Comparison of ENCODE assay signal across 21 cellular contexts in genomic region chr7:107961399-107961798, GRCh38. TPM values are rescaled to one million over a fixed set of nuclear protein-coding genes. Genes with fewer than 3 reads are reported as not detected.
A peak's percentile ranks its signal among the peaks of the same experiment; 100 is the strongest.
DNase-seq lines count a peak whose midpoint lies in the region; ATAC-seq and TF ChIP-seq lines count a peak whose summit lies in the region.
"Had no signal": no experiment of that assay in that cellular context is flagged by ENCODE, and none has a peak within 500 bp of the region (broad histone marks: within the 10 kb centered on the region; RNA-seq: fewer than 3 reads in every experiment).

No MANE protein-coding gene starts in this region.

- H3K27me3 ChIP-seq in adipocyte (replicated peaks; ENCODE audit: control insufficient read depth, insufficient read depth, low read length) (no peaks in the 10 kb centered on the region), gastrocnemius medialis (peaks cover 6 to 7% (median 7%) of the 10 kb centered on the region in 3 donors), WERI-Rb-1 (ENCODE audit: insufficient read depth, low read depth, severe bottlenecking) (no peaks in the 10 kb centered on the region)
- H3K27me3 ChIP-seq: neural progenitor cell, SJCRH30 had no signal

- DNase-seq in DMS 273 (lab: John Stamatoyannopoulos, UW; ENCODE audit: unreplicated experiment) (peak; percentile 45), DMS 273 treated with DMSO at 0.1 percent for 48 hours (lab: John Stamatoyannopoulos, UW) (no peak), adipocyte (ENCODE audit: low read depth) (no peak), left cardiac atrium (peak; percentile 55), gastrocnemius medialis (peak; percentile 33 to 61), dedifferentiated amniotic fluid mesenchymal stem cell (ENCODE audit: extremely low spot score) (no peak), WERI-Rb-1 (no peak)
- DNase-seq: activated CD4-positive, alpha-beta memory T cell treated with anti-CD3 and anti-CD28 coated beads, Interleukin-2, amount 10 ng/mL, durations not matched to agents 7 days and 5 days; CD4-positive, alpha-beta memory T cell; GDM1; GOT3; IMR-90; left colon; NCI-H1417; NCI-H82; SJCRH30; stimulated activated naive CD8-positive, alpha-beta T cell treated with anti-CD3 and anti-CD28 coated beads, Interleukin-15, amount 100 ng/mL, for 72 hours had no signal

- peaks cover 52% of the 10 kb centered on the region for H3K4me1 ChIP-seq in adipocyte (ENCODE audit: control insufficient read depth, insufficient read depth, low read length)
- peaks cover 4 to 6% of the 10 kb centered on the region in 2 donors for H3K4me1 ChIP-seq in gastrocnemius medialis
- H3K4me1 ChIP-seq: neural progenitor cell had no signal

- H3K4me3 ChIP-seq in adipocyte (ENCODE audit: low read length) = no peak overlapping the region
- no peak overlapping the region for H3K4me3 ChIP-seq in gastrocnemius medialis
- H3K4me3 ChIP-seq in WERI-Rb-1 (ENCODE audit: low read depth, low read length) = no peak overlapping the region
- H3K4me3 ChIP-seq: neural progenitor cell, SJCRH30, smooth muscle cell had no signal

- ATAC-seq in left cardiac atrium (peak; percentile 23), gastrocnemius medialis (peak; percentile 62 to 63), HG03457 (IDR thresholded peaks at IDR 0.05; ENCODE audit: unreplicated experiment) (no peak)
- ATAC-seq: left colon; stimulated activated naive CD8-positive, alpha-beta T cell treated with anti-CD3 and anti-CD28 coated beads, Interleukin-15, amount 100 ng/mL, for 72 hours had no signal

- TF ChIP-seq POLR2A in gastrocnemius medialis (IDR thresholded peaks at IDR 0.05) = no peak

- H3K36me3 ChIP-seq in adipocyte (ENCODE audit: control insufficient read depth, insufficient read depth, low read length, severe bottlenecking) (peaks cover 80% of the 10 kb centered on the region), gastrocnemius medialis (no peaks in the 10 kb centered on the region), WERI-Rb-1 (peaks cover 77% of the 10 kb centered on the region)

- no peaks in the 10 kb centered on the region for H3K9me3 ChIP-seq in adipocyte (ENCODE audit: control insufficient read depth, low read length)
- no peaks in the 10 kb centered on the region for H3K9me3 ChIP-seq in gastrocnemius medialis
- no peaks in the 10 kb centered on the region for H3K9me3 ChIP-seq in WERI-Rb-1 (ENCODE audit: severe bottlenecking)
- H3K9me3 ChIP-seq: SJCRH30 had no signal

- H3K27ac ChIP-seq in gastrocnemius medialis = peak overlapping the region in 1 of 4 donors; percentile 27
- H3K27ac ChIP-seq in WERI-Rb-1 = no peak overlapping the region
- H3K27ac ChIP-seq: 22Rv1, neural progenitor cell, SJCRH30 had no signal

- in situ Hi-C loops in gastrocnemius medialis (cut with MboI; ENCODE audit: low sequenced_read_pairs in 4 of 4) = no loop called here

- peak overlapping the region; percentile 52 for H3K9ac ChIP-seq in adipocyte (ENCODE audit: low read length)
- H3K9ac ChIP-seq: neural progenitor cell had no signal

- no peak for TF ChIP-seq CTCF in gastrocnemius medialis (IDR thresholded peaks at IDR 0.05 in 4 of 5, conservative IDR thresholded peaks at IDR 0.05 in 1 of 5)
- TF ChIP-seq CTCF in WERI-Rb-1 (IDR thresholded peaks at IDR 0.05; ENCODE audit: low read depth, low read length) = no peak

- intact Hi-C loops in left cardiac atrium (cut with DNase I) (no loop called here), gastrocnemius medialis (cut with DNase I; ENCODE audit: low total_unique reads) (no loop called here)

RNA-seq across cellular contexts. Expression of gene LAMB1, which starts 41.6 kb away (rescaled TPM):
- total RNA-seq in left cardiac atrium (100 to 1,000 TPM; 109 to 123 TPM), gastrocnemius medialis (10 to 100 TPM; 14.5 to 56.6 (median 29.8) TPM)
- total RNA-seq: activated CD4-positive, alpha-beta memory T cell treated with anti-CD3 and anti-CD28 coated beads, Interleukin-2, amount 10 ng/mL, durations not matched to agents 7 days and 5 days; CD4-positive, alpha-beta memory T cell had no signal

Comparison
In these comparisons a context has a peak if more than half of its experiments do, and no peak if none do; other contexts are left out.
1. DNase-seq: peak in DMS 273 (single experiment), left cardiac atrium (single experiment) and gastrocnemius medialis (2 of 2); none in DMS 273 treated with DMSO at 0.1 percent for 48 hours (single experiment), adipocyte (single experiment), dedifferentiated amniotic fluid mesenchymal stem cell (single experiment) and WERI-Rb-1 (single experiment).